In the genomic region with DNA sequence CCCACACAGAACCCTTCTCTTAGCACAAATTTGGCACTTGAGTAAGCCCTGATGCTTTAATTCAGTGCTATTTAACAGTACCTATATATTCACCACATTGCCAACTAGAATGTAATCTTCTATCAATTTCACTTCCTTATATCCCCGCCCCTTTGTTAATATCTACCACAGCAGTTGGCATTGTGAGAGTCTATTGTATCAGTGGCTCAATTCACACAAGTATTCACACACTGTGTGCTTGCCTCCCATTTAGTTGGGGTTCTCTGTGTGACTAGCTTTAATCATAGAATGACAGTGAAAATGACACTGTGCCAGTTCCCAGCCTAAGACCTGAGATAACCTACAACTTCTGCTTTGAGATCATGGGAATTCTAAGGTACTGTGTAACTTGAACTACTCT, we compare ENCODE assay signal across 25 cellular contexts.
"Had no signal": no experiment of that assay in that cellular context is flagged by ENCODE, and none has a peak within 500 bp of the region (broad histone marks: within the 10 kb centered on the region; RNA-seq: fewer than 3 reads in every experiment).

No MANE protein-coding gene starts in this region.

- H3K9me3 ChIP-seq: colonic mucosa, Peyer's patch, SJCRH30, SK-N-SH had no signal

- H3K4me3 ChIP-seq: cardiac muscle cell, colonic mucosa, Peyer's patch, SJCRH30 had no signal

- H3K4me1 ChIP-seq: colonic mucosa, Peyer's patch, SJCRH30 had no signal

- H3K27me3 ChIP-seq: brain microvascular endothelial cell, cardiac muscle cell, colonic mucosa, Peyer's patch, SJCRH30 had no signal

- ATAC-seq: activated T-helper 17 cell treated with anti-CD3 and anti-CD28 coated beads, Interleukin-2, amount 50 U/mL, for 72 hours had no signal

- H3K27ac ChIP-seq: brain microvascular endothelial cell, cardiac muscle cell, colonic mucosa, Peyer's patch, RWPE1, SJCRH30, VCaP had no signal

- DNase-seq: activated CD4-positive, alpha-beta memory T cell treated with anti-CD3 and anti-CD28 coated beads, Interleukin-2, amount 10 ng/mL, durations not matched to agents 7 days and 5 days; activated CD4-positive, alpha-beta T cell treated with anti-CD3 and anti-CD28 coated beads, Interleukin-2, amount 50 U/mL, for 1 hour; activated CD4-positive, CD25-positive, alpha-beta regulatory T cell; activated gamma-delta T cell; activated naive CD4-positive, alpha-beta T cell treated with anti-CD3 and anti-CD28 coated beads for 36 hours; activated T-cell treated with anti-CD3 and anti-CD28 coated beads for 4 hours; activated T-cell treated with anti-CD3 and anti-CD28 coated beads, Interleukin-2, amount 50 U/mL, for 48 hours; brain microvascular endothelial cell; colonic mucosa; NCI-H1105; NCI-H1436; NCI-H1694 treated with DMSO at 0.1 percent for 48 hours; NCI-H2029 treated with DMSO at 0.1 percent for 48 hours; NCI-H510A treated with DMSO at 0.1 percent for 48 hours; NCI-H69; NK-92 treated with Interleukin-12 subunit alpha and Interleukin-12 subunit beta, amount 100 ng/mL, for 24 hours; Peyer's patch; Right ventricle myocardium superior; SJCRH30; SK-N-SH; T-helper 1 cell had no signal

- H3K36me3 ChIP-seq: brain microvascular endothelial cell, cardiac muscle cell, colonic mucosa, Peyer's patch, SJCRH30 had no signal
